Comparison of ENCODE assay signal across 23 cellular contexts in the genomic region with DNA sequence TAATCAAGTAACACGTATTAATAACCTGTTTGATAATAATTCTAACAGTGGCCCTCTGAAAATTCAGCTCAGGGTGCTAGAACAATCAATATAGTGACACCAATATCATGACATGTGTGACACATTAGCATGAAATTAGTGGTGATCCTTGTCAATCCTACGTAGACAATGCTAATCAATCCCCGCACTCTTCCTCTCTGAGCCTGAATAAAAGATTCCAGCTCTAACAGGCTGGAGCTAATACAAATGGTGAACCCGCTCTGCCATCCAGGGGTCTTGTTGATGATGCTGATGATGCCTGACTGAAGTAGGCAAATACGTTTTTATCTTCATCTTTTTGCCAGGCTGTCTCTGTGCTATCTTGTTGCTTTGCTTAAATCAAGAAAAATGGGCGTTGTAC.
DNase-seq lines count a peak whose midpoint lies in the region; ATAC-seq, FAIRE-seq and TF ChIP-seq lines count a peak whose summit lies in the region.
"Had no signal": no experiment of that assay in that cellular context is flagged by ENCODE, and none has a peak within 500 bp of the region (broad histone marks: within the 10 kb centered on the region; RNA-seq: fewer than 3 reads in every experiment).

No MANE protein-coding gene starts in this region.

- H3K9me1 ChIP-seq in K562 (ENCODE audit: control insufficient read depth, insufficient read depth, low read length), result no peaks in the 10 kb centered on the region
- H3K9me1 ChIP-seq in keratinocyte (ENCODE audit: control insufficient read depth, extremely low read depth, insufficient read depth, low read length), result no peaks in the 10 kb centered on the region

- H3K9ac ChIP-seq in K562 (ENCODE audit: insufficient read depth in 1 of 2, low read depth in 2 of 2, low read length in 2 of 2), result no peak overlapping the region
- no peak overlapping the region for H3K9ac ChIP-seq in keratinocyte (ENCODE audit: control insufficient read depth, extremely low read depth, insufficient read depth, low read length)
- H3K9ac ChIP-seq: SK-N-SH had no signal

- H3K4me1 Mint-ChIP-seq in HFFc6 (ENCODE audit: low read depth), result peaks cover 57% of the 10 kb centered on the region
- H3K4me1 Mint-ChIP-seq: CD4-positive, CD25-positive, alpha-beta regulatory T cell had no signal

- H3K36me3 ChIP-seq in K562 (ENCODE audit: control insufficient read depth, insufficient read depth, low read length), result no peaks in the 10 kb centered on the region
- H3K36me3 ChIP-seq in keratinocyte (ENCODE audit: control insufficient read depth in 2 of 2, extremely low read depth in 1 of 2, insufficient read depth in 2 of 2, low read length in 2 of 2), result no peaks in the 10 kb centered on the region
- H3K36me3 ChIP-seq in hepatocyte (replicated peaks; ENCODE audit: insufficient read depth, low read depth), result no peaks in the 10 kb centered on the region

- DNase-seq in AG04450 (ENCODE audit: low read depth, low spot score) (no peak), HFFc6 (no peak), K562 (ENCODE audit: extremely low read depth in 1 of 4, low spot score in 3 of 4) (no peak), keratinocyte (ENCODE audit: low read depth, low spot score) (no peak), hepatocyte (ENCODE audit: low spot score) (no peak), G401 (ENCODE audit: low spot score) (no peak)
- no peak for DNase-seq in activated T-cell treated with anti-CD3 and anti-CD28 coated beads, Interleukin-2, amount 50 U/mL, for 48 hours
- no peak for DNase-seq in activated CD8-positive, alpha-beta memory T cell treated with anti-CD3 and anti-CD28 coated beads, Interleukin-2, amount 50 U/mL, for 4 hours
- DNase-seq: CD4-positive, CD25-positive, alpha-beta regulatory T cell; DMS79 treated with DMSO at 0.1 percent for 48 hours; MV-4-11; NCI-H1417; NCI-H187; NCI-H2107; NCI-H446 treated with DMSO at 0.1 percent for 48 hours; NCI-H526 treated with DMSO at 0.1 percent for 48 hours; RPMI8226; SHP77 treated with DMSO at 0.1 percent for 48 hours; SK-N-SH had no signal

- peak overlapping the region; percentile 53; the same call in 1 of the 2 replicates for H3K4me3 Mint-ChIP-seq in HFFc6
- H3K4me3 Mint-ChIP-seq: CD4-positive, CD25-positive, alpha-beta regulatory T cell had no signal

- POLR2A ChIA-PET in AG04450 (lab: Yijun Ruan, JAX) (no interaction called here), K562 (lab: Yijun Ruan, JAX) (interaction anchor here (0.6 kb wide), 1 partner anchor 11 kb away, joined by 4 read pairs; no protein-coding TSS in a partner anchor)

- peak overlapping the region; percentile 57 for H3K27ac Mint-ChIP-seq in HFFc6
- H3K27ac Mint-ChIP-seq: CD4-positive, CD25-positive, alpha-beta regulatory T cell had no signal

- CTCF ChIA-PET in AG04450 (lab: Charles Lee), result interaction anchor here (1.1 kb wide), 1 partner anchor 1042 kb away, joined by 3 read pairs; no protein-coding TSS in a partner anchor
- CTCF ChIA-PET in K562 (lab: Yijun Ruan, JAX; ENCODE audit: low intra/inter-chr PET ratio), result no interaction called here

- H2AFZ ChIP-seq in K562 (ENCODE audit: low read depth, low read length) (peak overlapping the region; percentile 53; the same call in 1 of the 2 replicates), keratinocyte (ENCODE audit: control insufficient read depth, low read length) (no peak overlapping the region), hepatocyte (no peak overlapping the region)

- FAIRE-seq in K562 (lab: Jason Lieb, UNC) (no peak), keratinocyte (lab: Jason Lieb, UNC) (no peak)
- FAIRE-seq: A204.1, GM12878, HTR-8/SVneo had no signal

- 63% methylated on average over 6 of the region's 6 CpGs for WGBS in K562 (ENCODE audit: insufficient coverage, low coverage, missing lambda C conversion rate)
- 90% methylated on average over 6 of the region's 6 CpGs for WGBS in hepatocyte (ENCODE audit: low lambda C conversion rate, missing lambda C conversion rate)

- H3K9me3 ChIP-seq in AG04450 (ENCODE audit: control insufficient read depth, insufficient read depth, low read length) (no peaks in the 10 kb centered on the region), K562 (replicated peaks; ENCODE audit: control insufficient read depth, insufficient read depth, low read depth, low read length) (no peaks in the 10 kb centered on the region; the same call in 1 of the 2 replicates), keratinocyte (ENCODE audit: control insufficient read depth, low read depth, low read length) (no peaks in the 10 kb centered on the region), hepatocyte (ENCODE audit: low read depth) (peaks cover 4% of the 10 kb centered on the region)
- H3K9me3 ChIP-seq: SK-N-SH had no signal

- intact Hi-C loops in K562 (cut with micrococcal nuclease), result no loop called here

- H3K9me2 ChIP-seq in hepatocyte (replicated peaks; ENCODE audit: insufficient read depth), result no peaks in the 10 kb centered on the region
- H3K9me2 ChIP-seq: SK-N-SH had no signal

- H3K36me3 Mint-ChIP-seq in HFFc6 (ENCODE audit: low read depth), result no peaks in the 10 kb centered on the region
- H3K36me3 Mint-ChIP-seq: CD4-positive, CD25-positive, alpha-beta regulatory T cell had no signal

- in situ Hi-C loops in K562 (cut with MboI) (no loop called here), G401 (cut with HindIII; ENCODE audit: low sequenced_read_pairs) (no loop called here)

- no peak for TF ChIP-seq POLR2A in K562 (conservative IDR thresholded peaks at IDR 0.05)

- no peak; the same call in 2 of the 3 replicates for ATAC-seq in K562
- ATAC-seq: GM12878, HCT116 had no signal

- TF ChIP-seq EP300 in K562 (IDR thresholded peaks at IDR 0.05; ENCODE audit: low read length), result no peak

- H3K9me3 Mint-ChIP-seq in HFFc6, result no peaks in the 10 kb centered on the region

- H3K4me1 ChIP-seq in K562 (replicated peaks in 1 of 2; ENCODE audit: control insufficient read depth in 2 of 2, insufficient read depth in 2 of 2, low read length in 2 of 2) (peaks cover 0 to 16% of the 10 kb centered on the region in 2 experiments; a peak in 2 of 5 replicates), keratinocyte (ENCODE audit: control insufficient read depth, extremely low read depth, insufficient read depth, low read length) (peaks cover 20% of the 10 kb centered on the region), hepatocyte (ENCODE audit: insufficient read depth) (no peaks in the 10 kb centered on the region)

- H3K27ac ChIP-seq in AG04450 (ENCODE audit: low read depth, low read length) (peak overlapping the region; percentile 23), K562 (ENCODE audit: extremely low read depth, low read depth, low read length) (peak overlapping the region; percentile 34; the same call in 1 of the 3 replicates), keratinocyte (ENCODE audit: control insufficient read depth, insufficient read depth, low read length) (peak overlapping the region; percentile 36), hepatocyte (no peak overlapping the region)

- H3K4me2 ChIP-seq in K562 (ENCODE audit: insufficient read depth, low read length), result no peak overlapping the region; the same call in 1 of the 2 replicates
- H3K4me2 ChIP-seq in keratinocyte (ENCODE audit: control insufficient read depth, extremely low read depth, insufficient read depth, low read depth, low read length), result peak overlapping the region; percentile 16
- no peak overlapping the region for H3K4me2 ChIP-seq in hepatocyte

- H3K4me3 ChIP-seq in AG04450 (ENCODE audit: low read depth, low read length) (no peak overlapping the region), K562 (no peak overlapping the region), keratinocyte (ENCODE audit: control insufficient read depth in 2 of 3, extremely low read depth in 1 of 3, insufficient read depth in 2 of 3, low read depth in 1 of 3, low read length in 3 of 3) (no peak overlapping the region), hepatocyte (no peak overlapping the region)
- H3K4me3 ChIP-seq: GM12878 had no signal

- dilution Hi-C loops in keratinocyte (cut with MboI; ENCODE audit: extremely low pct_ligation_motif_present, low sequenced_read_pairs), result no loop called here

- TF ChIP-seq RAD21 in K562 (CRISPR knock-in tag; conservative IDR thresholded peaks at IDR 0.05 in 1 of 2, IDR thresholded peaks at IDR 0.05 in 1 of 2), result no peak

- H3K79me2 ChIP-seq in K562 (ENCODE audit: control insufficient read depth, insufficient read depth, low read length) (peaks cover 82% of the 10 kb centered on the region), keratinocyte (ENCODE audit: control insufficient read depth, insufficient read depth, low read length) (peaks cover 2% of the 10 kb centered on the region), hepatocyte (peaks cover 24% of the 10 kb centered on the region)

- H3K27me3 ChIP-seq in AG04450 (ENCODE audit: control insufficient read depth, insufficient read depth, low read length) (no peaks in the 10 kb centered on the region), K562 (ENCODE audit: control insufficient read depth in 2 of 2, insufficient read depth in 2 of 2, low read length in 2 of 2) (no peaks in the 10 kb centered on the region), keratinocyte (ENCODE audit: control insufficient read depth, extremely low read depth, insufficient read depth, low read length) (no peaks in the 10 kb centered on the region), hepatocyte (no peaks in the 10 kb centered on the region)

- H3K27me3 Mint-ChIP-seq in HFFc6 (ENCODE audit: insufficient read depth), result no peaks in the 10 kb centered on the region; the same call in 1 of the 2 replicates
- H3K27me3 Mint-ChIP-seq: CD4-positive, CD25-positive, alpha-beta regulatory T cell had no signal

- TF ChIP-seq CTCF in AG04450 (IDR thresholded peaks at IDR 0.05; ENCODE audit: low read depth, low read length), result no peak
- TF ChIP-seq CTCF in HFFc6 (IDR thresholded peaks at IDR 0.05), result no peak
- no peak for TF ChIP-seq CTCF in K562 (IDR thresholded peaks at IDR 0.05 in 2 of 3, conservative IDR thresholded peaks at IDR 0.05 in 1 of 3; ENCODE audit: insufficient read depth in 2 of 3, low read depth in 1 of 3, low read length in 3 of 3)
- TF ChIP-seq CTCF in keratinocyte (optimal IDR thresholded peaks at IDR 0.05 in 1 of 3, IDR thresholded peaks at IDR 0.05 in 1 of 3, conservative IDR thresholded peaks at IDR 0.05 in 1 of 3; ENCODE audit: extremely low read depth in 1 of 3, insufficient read depth in 2 of 3, low read length in 3 of 3), result no peak
- TF ChIP-seq CTCF in hepatocyte (IDR thresholded peaks at IDR 0.05; ENCODE audit: poor library complexity), result no peak

- H4K20me1 ChIP-seq in K562 (replicated peaks; ENCODE audit: control insufficient read depth, insufficient read depth, low read length), result no peaks in the 10 kb centered on the region
- H4K20me1 ChIP-seq in keratinocyte (ENCODE audit: control insufficient read depth, extremely low read depth, insufficient read depth, low read length), result no peaks in the 10 kb centered on the region
- H4K20me1 ChIP-seq in hepatocyte (ENCODE audit: insufficient read depth, poor library complexity, severe bottlenecking), result no peaks in the 10 kb centered on the region

- no TSS peak for BruUV-seq in K562 (replicated peaks; lab: Mats Ljungman, UMichigan)
